ENCODE assay signal across 1 cellular context in genomic region chr4:106312997-106313522, GRCh38.
TF ChIP-seq lines count a peak whose summit lies in the region.

No MANE protein-coding gene starts in this region.

TF ChIP-seq in IMR-90, 13 proteins besides CTCF, POLR2A, EP300 and RAD21:
- no peak for TF ChIP-seq CHD1 (IDR thresholded peaks at IDR 0.05; ENCODE audit: low read depth, low read length)
- no peak for TF ChIP-seq CEBPB (IDR thresholded peaks at IDR 0.05; ENCODE audit: low read depth, low read length)
- no peak for TF ChIP-seq MXI1 (IDR thresholded peaks at IDR 0.05; ENCODE audit: borderline replicate concordance, low read depth, low read length)
- no peak for TF ChIP-seq BHLHE40 (IDR thresholded peaks at IDR 0.05; ENCODE audit: low read depth, low read length)
- no peak for TF ChIP-seq MAFK (IDR thresholded peaks at IDR 0.05; ENCODE audit: low read depth, low read length)
- TF ChIP-seq RFX5 (IDR thresholded peaks at IDR 0.05; ENCODE audit: low read depth, low read length) = no peak
- no peak for TF ChIP-seq FOS (IDR thresholded peaks at IDR 0.05; ENCODE audit: low read depth, low read length)
- no peak for TF ChIP-seq SMC3 (IDR thresholded peaks at IDR 0.05; ENCODE audit: low read depth, low read length)
- no peak for TF ChIP-seq NFE2L2 (IDR thresholded peaks at IDR 0.05; ENCODE audit: low read depth, low read length)
- TF ChIP-seq RCOR1 (IDR thresholded peaks at IDR 0.05; ENCODE audit: insufficient replicate concordance, low read length) = no peak
- no peak for TF ChIP-seq MAZ (IDR thresholded peaks at IDR 0.05; ENCODE audit: borderline replicate concordance, low read depth, low read length)
- no peak for TF ChIP-seq ELK1 (IDR thresholded peaks at IDR 0.05; ENCODE audit: borderline replicate concordance, low read depth, low read length)
- no peak for TF ChIP-seq USF2 (IDR thresholded peaks at IDR 0.05; ENCODE audit: low read depth, low read length)
